22 cellular contexts compared by ENCODE assay signal in the genomic region with DNA sequence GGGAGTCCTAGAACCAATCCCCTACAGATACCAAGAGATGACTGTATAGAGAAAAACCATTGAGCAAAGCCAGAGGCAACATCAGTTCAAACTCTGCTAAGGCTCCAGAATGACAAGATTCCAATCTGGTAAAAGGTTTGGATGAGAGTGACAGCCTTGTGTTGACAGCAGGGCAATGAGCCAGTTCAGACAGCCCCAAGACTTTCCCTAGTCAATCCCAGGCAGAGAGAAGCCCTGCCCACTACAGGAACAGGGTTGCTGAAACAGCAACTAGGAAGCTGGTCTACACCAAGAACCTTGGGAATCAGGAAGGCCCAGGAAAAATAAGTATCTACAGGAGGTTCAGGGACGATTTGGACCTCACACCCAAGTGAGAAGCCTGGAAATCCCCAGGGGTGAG. TPM values are rescaled to one million over a fixed set of nuclear protein-coding genes. Genes with fewer than 3 reads are reported as not detected.
DNase-seq lines count a peak whose midpoint lies in the region; ATAC-seq and TF ChIP-seq lines count a peak whose summit lies in the region.
"Had no signal": no experiment of that assay in that cellular context is flagged by ENCODE, and none has a peak within 500 bp of the region (broad histone marks: within the 10 kb centered on the region; RNA-seq: fewer than 3 reads in every experiment).

No MANE protein-coding gene starts in this region.

- H3K23ac ChIP-seq in mesenchymal stem cell (ENCODE audit: low read length in 2 of 2), result no peak overlapping the region

- H2BK15ac ChIP-seq in mesenchymal stem cell (ENCODE audit: low read depth, poor library complexity, severe bottlenecking), result no peak overlapping the region

- H3K4me1 Mint-ChIP-seq in activated naive CD4-positive, alpha-beta T cell treated with anti-CD3 and anti-CD28 coated beads, Interleukin-2, amount 50 U/mL, for 24 hours, result peaks cover 42% of the 10 kb centered on the region
- peaks cover 44% of the 10 kb centered on the region for H3K4me1 Mint-ChIP-seq in activated naive CD4-positive, alpha-beta T cell treated with anti-CD3 and anti-CD28 coated beads for 36 hours (ENCODE audit: low read depth)

- no peak overlapping the region for H3K4me3 Mint-ChIP-seq in activated naive CD4-positive, alpha-beta T cell treated with anti-CD3 and anti-CD28 coated beads, Interleukin-2, amount 50 U/mL, for 24 hours
- H3K4me3 Mint-ChIP-seq in activated naive CD4-positive, alpha-beta T cell treated with anti-CD3 and anti-CD28 coated beads for 36 hours, result no peak overlapping the region
- H3K4me3 Mint-ChIP-seq: activated CD4-positive, alpha-beta memory T cell treated with anti-CD3 and anti-CD28 coated beads for 36 hours had no signal

- in situ Hi-C loops in mammary epithelial cell (cut with MboI; ENCODE audit: low sequenced_read_pairs in 2 of 2), result no loop called here

- no peak overlapping the region for H2BK120ac ChIP-seq in mesenchymal stem cell (ENCODE audit: low read depth, low read length)

- TF ChIP-seq POLR2A in uterus (IDR thresholded peaks at IDR 0.05), result no peak

- H4K20me1 ChIP-seq in mammary epithelial cell (ENCODE audit: insufficient read depth, low read length), result no peaks in the 10 kb centered on the region

- H3K36me3 Mint-ChIP-seq in activated naive CD4-positive, alpha-beta T cell treated with anti-CD3 and anti-CD28 coated beads, Interleukin-2, amount 50 U/mL, for 24 hours, result no peaks in the 10 kb centered on the region
- H3K36me3 Mint-ChIP-seq in activated naive CD4-positive, alpha-beta T cell treated with anti-CD3 and anti-CD28 coated beads for 36 hours (ENCODE audit: low read depth), result peaks cover 2% of the 10 kb centered on the region
- H3K36me3 Mint-ChIP-seq: naive B cell, T-cell had no signal

- H3K18ac ChIP-seq in mesenchymal stem cell (ENCODE audit: low read depth in 1 of 2, low read length in 2 of 2), result no peak overlapping the region

- H3K36me3 ChIP-seq in mammary epithelial cell (ENCODE audit: insufficient read depth, low read length) (peaks cover 2% of the 10 kb centered on the region), mesenchymal stem cell (ENCODE audit: control insufficient read depth in 1 of 2, insufficient read depth in 2 of 2, low read depth in 1 of 2, low read length in 2 of 2) (peaks cover 3 to 4% of the 10 kb centered on the region in 2 experiments), uterus (no peaks in the 10 kb centered on the region)
- H3K36me3 ChIP-seq: HAP-1, lower lobe of right lung, upper lobe of left lung, WERI-Rb-1 had no signal

- intact Hi-C loops in activated naive CD4-positive, alpha-beta T cell treated with anti-CD3 and anti-CD28 coated beads for 36 hours (cut with micrococcal nuclease), result loop anchor here (1.0 kb wide), 3 partner anchors 13 to 55 kb away; no protein-coding TSS in a partner anchor
- intact Hi-C loops in mammary epithelial cell (cut with micrococcal nuclease), result loop anchor here (10.0 kb wide), 1 partner anchor 64 kb away; no protein-coding TSS in a partner anchor
- intact Hi-C loops in uterus (cut with DNase I; ENCODE audit: low total_unique reads), result no loop called here

- no peak overlapping the region for H2BK5ac ChIP-seq in mesenchymal stem cell (ENCODE audit: low read depth, low read length, poor library complexity, severe bottlenecking)

- H2AFZ ChIP-seq in mammary epithelial cell (ENCODE audit: low read depth, low read length), result peak overlapping the region; percentile 46
- H2AFZ ChIP-seq in mesenchymal stem cell (ENCODE audit: low read depth, low read length), result no peak overlapping the region

- H4K8ac ChIP-seq in mesenchymal stem cell (ENCODE audit: low read length), result peak overlapping the region; percentile 20

- BruUV-seq in mammary epithelial cell (replicated peaks; lab: Mats Ljungman, UMichigan), result no TSS peak

- H2BK12ac ChIP-seq in mesenchymal stem cell (ENCODE audit: low read length in 2 of 2), result no peak overlapping the region

- H3K4me3 ChIP-seq in mammary epithelial cell (replicated peaks in 1 of 3; ENCODE audit: insufficient read depth in 1 of 3, low read depth in 2 of 3, low read length in 3 of 3) (peak overlapping the region; percentile 12 to 26 (median 23)), mesenchymal stem cell (ENCODE audit: insufficient read depth in 1 of 2, low read depth in 1 of 2, low read length in 2 of 2) (no peak overlapping the region), uterus (no peak overlapping the region)
- H3K4me3 ChIP-seq: HAP-1, lower lobe of right lung, upper lobe of left lung had no signal

- H3K9me3 ChIP-seq in mammary epithelial cell (replicated peaks; ENCODE audit: insufficient read depth, low read length) (no peaks in the 10 kb centered on the region), mesenchymal stem cell (ENCODE audit: control insufficient read depth, low read length) (no peaks in the 10 kb centered on the region), uterus (no peaks in the 10 kb centered on the region)
- H3K9me3 ChIP-seq: HAP-1, lower lobe of right lung, upper lobe of left lung had no signal

- peaks cover 27% of the 10 kb centered on the region for H3K79me1 ChIP-seq in mesenchymal stem cell (replicated peaks; ENCODE audit: low read length, poor library complexity, severe bottlenecking)

- H3K27me3 Mint-ChIP-seq in activated naive CD4-positive, alpha-beta T cell treated with anti-CD3 and anti-CD28 coated beads, Interleukin-2, amount 50 U/mL, for 24 hours, result no peaks in the 10 kb centered on the region
- H3K27me3 Mint-ChIP-seq in activated naive CD4-positive, alpha-beta T cell treated with anti-CD3 and anti-CD28 coated beads for 36 hours (ENCODE audit: low read depth), result no peaks in the 10 kb centered on the region
- H3K27me3 Mint-ChIP-seq: activated CD4-positive, alpha-beta memory T cell treated with anti-CD3 and anti-CD28 coated beads for 36 hours; T-cell had no signal

- H3K9ac ChIP-seq in mammary epithelial cell (ENCODE audit: insufficient read depth, low read length), result peak overlapping the region; percentile 62
- peak overlapping the region; percentile 9 for H3K9ac ChIP-seq in mesenchymal stem cell (ENCODE audit: low read length)

- dilution Hi-C loops in mammary epithelial cell (cut with HindIII; ENCODE audit: low sequenced_read_pairs), result no loop called here

- CTCF ChIA-PET in activated naive CD4-positive, alpha-beta T cell treated with anti-CD3 and anti-CD28 coated beads for 36 hours (lab: Charles Lee), result interaction anchor here (1.2 kb wide), 1 partner anchor 28 kb away, joined by 3 read pairs; no protein-coding TSS in a partner anchor
- CTCF ChIA-PET in mammary epithelial cell (lab: Charles Lee; ENCODE audit: low non-redundant PET), result no interaction called here

- peak overlapping the region; percentile 75 for H2AK5ac ChIP-seq in mesenchymal stem cell (ENCODE audit: low read length, severe bottlenecking)

- 0% methylated on average over 1 of the region's 1 CpG for WGBS in mammary epithelial cell (ENCODE audit: low coverage, missing lambda C conversion rate)
- 11% methylated on average over 1 of the region's 1 CpG for WGBS in mesenchymal stem cell

- peaks cover 28% of the 10 kb centered on the region for H3K4me1 ChIP-seq in mammary epithelial cell (ENCODE audit: insufficient read depth, low read length)
- peaks cover 23% of the 10 kb centered on the region for H3K4me1 ChIP-seq in mesenchymal stem cell (ENCODE audit: control insufficient read depth, insufficient read depth, low read depth, low read length)
- H3K4me1 ChIP-seq in uterus, result peaks cover 6 to 10% of the 10 kb centered on the region in 2 donors

- H4K91ac ChIP-seq in mesenchymal stem cell (ENCODE audit: low read length), result no peak overlapping the region

- no peaks in the 10 kb centered on the region for H3K9me3 Mint-ChIP-seq in activated naive CD4-positive, alpha-beta T cell treated with anti-CD3 and anti-CD28 coated beads, Interleukin-2, amount 50 U/mL, for 24 hours
- no peaks in the 10 kb centered on the region for H3K9me3 Mint-ChIP-seq in activated naive CD4-positive, alpha-beta T cell treated with anti-CD3 and anti-CD28 coated beads for 36 hours
- H3K9me3 Mint-ChIP-seq: activated CD4-positive, alpha-beta memory T cell treated with anti-CD3 and anti-CD28 coated beads for 36 hours had no signal

- no peak for TF ChIP-seq CTCF in mammary epithelial cell (conservative IDR thresholded peaks at IDR 0.05 in 1 of 2, IDR thresholded peaks at IDR 0.05 in 1 of 2; ENCODE audit: extremely low read depth in 1 of 2, insufficient read depth in 1 of 2, low read depth in 1 of 2, low read length in 2 of 2)
- TF ChIP-seq CTCF in uterus (IDR thresholded peaks at IDR 0.05), result no peak

- no peak overlapping the region for H3K14ac ChIP-seq in mesenchymal stem cell (ENCODE audit: low read length in 2 of 2)

- no peak for DNase-seq in activated naive CD4-positive, alpha-beta T cell treated with anti-CD3 and anti-CD28 coated beads for 36 hours
- peak; percentile 57 for DNase-seq in mammary epithelial cell
- DNase-seq in mesenchymal stem cell, result no peak
- DNase-seq in ureter (ENCODE audit: low spot score), result peak; percentile 17
- DNase-seq in uterus, result no peak
- DNase-seq: ACHN; activated CD4-positive, alpha-beta memory T cell treated with anti-CD3 and anti-CD28 coated beads for 36 hours; activated effector memory CD4-positive, alpha-beta T cell treated with anti-CD3 and anti-CD28 coated beads, Interleukin-2, amount 50 U/mL, for 16 hours; anterior cingulate cortex; EL; lower lobe of right lung; naive B cell; NCI-H1417 treated with DMSO at 0.1 percent for 48 hours; posterior cingulate gyrus; small intestine; T-cell; upper lobe of left lung; WERI-Rb-1 had no signal

- no peak overlapping the region for H3K4ac ChIP-seq in mesenchymal stem cell (ENCODE audit: low read depth in 1 of 2, low read length in 2 of 2)

- H3K4me2 ChIP-seq in mammary epithelial cell (ENCODE audit: insufficient read depth, low read depth, low read length), result peak overlapping the region; percentile 78
- H3K4me2 ChIP-seq in mesenchymal stem cell (ENCODE audit: low read length, poor library complexity, severe bottlenecking), result no peak overlapping the region

- peaks cover 65% of the 10 kb centered on the region for H3K79me2 ChIP-seq in mammary epithelial cell (ENCODE audit: insufficient read depth, low read length)

- H3K27ac ChIP-seq in mammary epithelial cell (ENCODE audit: insufficient read depth, low read depth, low read length) (peak overlapping the region; percentile 86), mesenchymal stem cell (ENCODE audit: low read length, poor library complexity, severe bottlenecking) (no peak overlapping the region), uterus (no peak overlapping the region)
- H3K27ac ChIP-seq: lower lobe of right lung, WERI-Rb-1 had no signal

- ATAC-seq in HG03280 (IDR thresholded peaks at IDR 0.05; ENCODE audit: unreplicated experiment), result no peak
- ATAC-seq in GM21786 (IDR thresholded peaks at IDR 0.05; ENCODE audit: unreplicated experiment), result no peak
- ATAC-seq: T-cell had no signal

- H3K27me3 ChIP-seq in mammary epithelial cell (ENCODE audit: insufficient read depth, low read length) (no peaks in the 10 kb centered on the region), mesenchymal stem cell (ENCODE audit: control insufficient read depth in 1 of 2, insufficient read depth in 1 of 2, low read length in 2 of 2) (no peaks in the 10 kb centered on the region), uterus (no peaks in the 10 kb centered on the region)
- H3K27me3 ChIP-seq: upper lobe of left lung had no signal

- peak overlapping the region; percentile 4 for H3K27ac Mint-ChIP-seq in activated naive CD4-positive, alpha-beta T cell treated with anti-CD3 and anti-CD28 coated beads, Interleukin-2, amount 50 U/mL, for 24 hours
- no peak overlapping the region for H3K27ac Mint-ChIP-seq in activated naive CD4-positive, alpha-beta T cell treated with anti-CD3 and anti-CD28 coated beads for 36 hours
- H3K27ac Mint-ChIP-seq: activated CD4-positive, alpha-beta memory T cell treated with anti-CD3 and anti-CD28 coated beads for 36 hours had no signal

RNA-seq across cellular contexts. Expression of gene PSTPIP2, which starts 3.3 kb away (rescaled TPM):
- 10 to 100 TPM; 14.3 TPM for total RNA-seq in activated naive CD4-positive, alpha-beta T cell treated with anti-CD3 and anti-CD28 coated beads for 36 hours
- total RNA-seq in mammary epithelial cell (10 to 100 TPM; 33.2 to 33.7 TPM), ureter (9.9 TPM), uterus (1 to 10 TPM in 3 of 4 donors, under 1 TPM in 1; 0.59 to 5.9 (median 3.2) TPM)
- 27.2 TPM for polyA plus RNA-seq in mammary epithelial cell
- 21.2 TPM for polyA minus RNA-seq in mammary epithelial cell
- polyA plus RNA-seq in mesenchymal stem cell (2013, experiment 1 of 2), result 4.3 TPM
- polyA plus RNA-seq in mesenchymal stem cell (2013, experiment 2 of 2), result 4.5 TPM

RNA-seq across cellular contexts. Expression of gene ATP5F1A, which starts 29.3 kb away (rescaled TPM):
- total RNA-seq in activated naive CD4-positive, alpha-beta T cell treated with anti-CD3 and anti-CD28 coated beads for 36 hours, result 100 to 1,000 TPM; 467 TPM
- total RNA-seq in mammary epithelial cell (100 to 1,000 TPM; 345 to 516 TPM), ureter (409 TPM), uterus (100 to 1,000 TPM; 130 to 712 (median 221) TPM)
- polyA plus RNA-seq in mammary epithelial cell, result 569 TPM
- polyA minus RNA-seq in mammary epithelial cell, result 555 TPM
- 316 TPM for polyA plus RNA-seq in mesenchymal stem cell (2013, experiment 1 of 2)
- polyA plus RNA-seq in mesenchymal stem cell (2013, experiment 2 of 2), result 324 TPM

RNA-seq across cellular contexts. Expression of gene HAUS1, which starts 35.4 kb away (rescaled TPM):
- total RNA-seq in activated naive CD4-positive, alpha-beta T cell treated with anti-CD3 and anti-CD28 coated beads for 36 hours, result 10 to 100 TPM; 59.4 to 60.9 TPM
- total RNA-seq in mammary epithelial cell (10 to 100 TPM; 12.3 to 26.3 TPM), ureter (13.2 TPM), uterus (10 to 100 TPM; 21.5 to 47.8 (median 36.1) TPM)
- 47.8 TPM for polyA plus RNA-seq in mammary epithelial cell
- polyA minus RNA-seq in mammary epithelial cell, result 25.0 TPM
- 54.2 TPM for polyA plus RNA-seq in mesenchymal stem cell (2013, experiment 1 of 2)
- 54.2 TPM for polyA plus RNA-seq in mesenchymal stem cell (2013, experiment 2 of 2)

Comparison
In these comparisons a context has a peak if more than half of its experiments do, and no peak if none do; other contexts are left out.
1. DNase-seq: peak in mammary epithelial cell (single experiment) and ureter (single experiment); none in activated naive CD4-positive, alpha-beta T cell treated with anti-CD3 and anti-CD28 coated beads for 36 hours (single experiment), mesenchymal stem cell (single experiment) and uterus (0 of 2).
2. H3K4me3 ChIP-seq: peak in mammary epithelial cell (3 of 3); none in mesenchymal stem cell (0 of 2) and uterus (0 of 2).